1 cellular context compared by ENCODE assay signal in genomic region chr7:151083824-151084160, GRCh38.
TF ChIP-seq lines count a peak whose summit lies in the region.

No MANE protein-coding gene starts in this region.

TF ChIP-seq in endothelial cell of umbilical vein, 7 proteins besides CTCF, POLR2A, EP300 and RAD21:
- TF ChIP-seq, protein P1, sequence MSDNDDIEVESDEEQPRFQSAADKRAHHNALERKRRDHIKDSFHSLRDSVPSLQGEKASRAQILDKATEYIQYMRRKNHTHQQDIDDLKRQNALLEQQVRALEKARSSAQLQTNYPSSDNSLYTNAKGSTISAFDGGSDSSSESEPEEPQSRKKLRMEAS (IDR thresholded peaks at IDR 0.05; ENCODE audit: insufficient read depth, insufficient read length) = no peak
TF ChIP-seq in endothelial cell of umbilical vein: peak in this region for 0.
